In genomic region chr1:151720190-151720953, GRCh38 we compare ENCODE assay signal across 8 cellular contexts. TPM values are rescaled to one million over a fixed set of nuclear protein-coding genes. Genes with fewer than 3 reads are reported as not detected.
A peak's percentile ranks its signal among the peaks of the same experiment; 100 is the strongest.
DNase-seq lines count a peak whose midpoint lies in the region; ATAC-seq and TF ChIP-seq lines count a peak whose summit lies in the region.

No MANE protein-coding gene starts in this region.

- peaks cover 79% of the 10 kb centered on the region for H3K27me3 Mint-ChIP-seq in activated CD4-positive, alpha-beta T cell treated with anti-CD3 and anti-CD28 coated beads, Interleukin-2, amount 10 ng/mL, durations not matched to agents 24 days and 14 days
- H3K27me3 Mint-ChIP-seq in stimulated activated naive CD8-positive, alpha-beta T cell treated with anti-CD3 and anti-CD28 coated beads, Interleukin-15, amount 100 ng/mL, for 72 hours, result peaks cover 100% of the 10 kb centered on the region

- H3K27ac Mint-ChIP-seq in activated CD4-positive, alpha-beta T cell treated with anti-CD3 and anti-CD28 coated beads, Interleukin-2, amount 10 ng/mL, durations not matched to agents 24 days and 14 days, result no peak overlapping the region
- no peak overlapping the region for H3K27ac Mint-ChIP-seq in stimulated activated naive CD8-positive, alpha-beta T cell treated with anti-CD3 and anti-CD28 coated beads, Interleukin-15, amount 100 ng/mL, for 72 hours

- H3K4me1 Mint-ChIP-seq in activated CD4-positive, alpha-beta T cell treated with anti-CD3 and anti-CD28 coated beads, Interleukin-2, amount 10 ng/mL, durations not matched to agents 24 days and 14 days, result peaks cover 23% of the 10 kb centered on the region
- H3K4me1 Mint-ChIP-seq in stimulated activated naive CD8-positive, alpha-beta T cell treated with anti-CD3 and anti-CD28 coated beads, Interleukin-15, amount 100 ng/mL, for 72 hours, result peaks cover 43% of the 10 kb centered on the region

- H3K27me3 ChIP-seq in WERI-Rb-1 (ENCODE audit: insufficient read depth, low read depth, severe bottlenecking), result no peaks in the 10 kb centered on the region

- H3K4me3 Mint-ChIP-seq in activated CD4-positive, alpha-beta T cell treated with anti-CD3 and anti-CD28 coated beads, Interleukin-2, amount 10 ng/mL, durations not matched to agents 24 days and 14 days, result peak overlapping the region; percentile 81
- H3K4me3 Mint-ChIP-seq in stimulated activated naive CD8-positive, alpha-beta T cell treated with anti-CD3 and anti-CD28 coated beads, Interleukin-15, amount 100 ng/mL, for 72 hours, result peak overlapping the region; percentile 73 to 76

- ATAC-seq in left ventricle myocardium superior, result peak; percentile 72
- no peak for ATAC-seq in stimulated activated naive CD8-positive, alpha-beta T cell treated with anti-CD3 and anti-CD28 coated beads, Interleukin-15, amount 100 ng/mL, for 72 hours

- H3K9me3 Mint-ChIP-seq in activated CD4-positive, alpha-beta T cell treated with anti-CD3 and anti-CD28 coated beads, Interleukin-2, amount 10 ng/mL, durations not matched to agents 24 days and 14 days, result no peaks in the 10 kb centered on the region
- no peaks in the 10 kb centered on the region for H3K9me3 Mint-ChIP-seq in stimulated activated naive CD8-positive, alpha-beta T cell treated with anti-CD3 and anti-CD28 coated beads, Interleukin-15, amount 100 ng/mL, for 72 hours

- no peaks in the 10 kb centered on the region for H3K36me3 ChIP-seq in WERI-Rb-1

- no peaks in the 10 kb centered on the region for H3K36me3 Mint-ChIP-seq in activated CD4-positive, alpha-beta T cell treated with anti-CD3 and anti-CD28 coated beads, Interleukin-2, amount 10 ng/mL, durations not matched to agents 24 days and 14 days (ENCODE audit: low read depth)

- H3K9me3 ChIP-seq in WERI-Rb-1 (ENCODE audit: severe bottlenecking), result no peaks in the 10 kb centered on the region

- TF ChIP-seq CTCF in WERI-Rb-1 (IDR thresholded peaks at IDR 0.05; ENCODE audit: low read depth, low read length), result no peak

- H3K4me3 ChIP-seq in WERI-Rb-1 (ENCODE audit: low read depth, low read length), result peak overlapping the region; percentile 22

- H3K27ac ChIP-seq in WERI-Rb-1, result peak overlapping the region; percentile 88

- intact Hi-C loops in activated CD4-positive, alpha-beta T cell treated with anti-CD3 and anti-CD28 coated beads, Interleukin-2, amount 10 ng/mL, durations not matched to agents 24 days and 14 days (cut with micrococcal nuclease), result loop anchor here (5.0 kb wide), 1 partner anchor 278 kb away; no protein-coding TSS in a partner anchor
- intact Hi-C loops in left ventricle myocardium superior (cut with micrococcal nuclease), result loop anchor here (10.0 kb wide), 1 partner anchor 276 kb away; no protein-coding TSS in a partner anchor

- peak; percentile 69 for DNase-seq in activated CD4-positive, alpha-beta T cell treated with anti-CD3 and anti-CD28 coated beads, Interleukin-2, amount 10 ng/mL, durations not matched to agents 24 days and 14 days
- no peak for DNase-seq in activated CD4-positive, alpha-beta T cell treated with anti-CD3 and anti-CD28 coated beads for 48 hours
- DNase-seq in WERI-Rb-1 (peak; percentile 66), left ventricle myocardium superior (no peak), HCEC 1CT (no peak), GF-D8 (lab: John Stamatoyannopoulos, UW) (no peak), NCI-H748 (lab: John Stamatoyannopoulos, UW; ENCODE audit: unreplicated experiment) (no peak)
- DNase-seq in stimulated activated naive CD8-positive, alpha-beta T cell treated with anti-CD3 and anti-CD28 coated beads, Interleukin-15, amount 100 ng/mL, for 72 hours, result no peak

RNA-seq across cellular contexts. Expression of gene RIIAD1, which starts 0.9 kb away (rescaled TPM):
- total RNA-seq in activated CD4-positive, alpha-beta T cell treated with anti-CD3 and anti-CD28 coated beads, Interleukin-2, amount 10 ng/mL, durations not matched to agents 24 days and 14 days, result not detected in 2 replicates
- 4.4 TPM for total RNA-seq in left ventricle myocardium superior

RNA-seq across cellular contexts. Expression of gene CELF3, which starts 3.8 kb away (rescaled TPM):
- total RNA-seq in activated CD4-positive, alpha-beta T cell treated with anti-CD3 and anti-CD28 coated beads, Interleukin-2, amount 10 ng/mL, durations not matched to agents 24 days and 14 days, result not detected in 2 replicates
- not detected for total RNA-seq in left ventricle myocardium superior

RNA-seq across cellular contexts. Expression of gene MRPL9, which starts 42.9 kb away (rescaled TPM):
- 136 TPM in 2 replicates for total RNA-seq in activated CD4-positive, alpha-beta T cell treated with anti-CD3 and anti-CD28 coated beads, Interleukin-2, amount 10 ng/mL, durations not matched to agents 24 days and 14 days
- 42.7 TPM for total RNA-seq in left ventricle myocardium superior

Comparison
In these comparisons a context has a peak if more than half of its experiments do, and no peak if none do; other contexts are left out.
1. DNase-seq: peak in activated CD4-positive, alpha-beta T cell treated with anti-CD3 and anti-CD28 coated beads, Interleukin-2, amount 10 ng/mL, durations not matched to agents 24 days and 14 days (single experiment) and WERI-Rb-1 (single experiment); none in activated CD4-positive, alpha-beta T cell treated with anti-CD3 and anti-CD28 coated beads for 48 hours (single experiment), left ventricle myocardium superior (single experiment), stimulated activated naive CD8-positive, alpha-beta T cell treated with anti-CD3 and anti-CD28 coated beads, Interleukin-15, amount 100 ng/mL, for 72 hours (0 of 2), HCEC 1CT (single experiment), GF-D8 (single experiment) and NCI-H748 (single experiment).